Comparison of ENCODE assay signal across 27 cellular contexts in the genomic region with DNA sequence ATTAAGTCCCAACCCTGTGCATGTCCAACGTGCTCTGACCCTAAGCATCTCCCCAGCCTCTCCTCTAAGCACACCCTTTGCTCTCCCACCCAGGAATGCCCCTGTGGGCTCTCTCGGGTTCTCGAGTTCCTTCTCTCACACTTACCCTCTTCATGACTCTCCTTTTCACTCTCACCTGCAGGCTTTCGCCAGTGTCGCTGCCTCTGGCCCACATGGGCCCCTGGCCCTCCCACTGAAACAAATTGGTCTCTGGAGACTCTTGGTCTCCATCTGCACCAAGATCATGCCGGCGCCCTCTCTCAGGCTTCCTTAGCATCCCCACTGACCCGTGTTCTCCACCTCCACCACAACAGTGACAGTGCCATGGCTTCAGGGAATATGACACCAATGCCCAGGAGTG.
"Had no signal": no experiment of that assay in that cellular context is flagged by ENCODE, and none has a peak within 500 bp of the region (broad histone marks: within the 10 kb centered on the region; RNA-seq: fewer than 3 reads in every experiment).

No MANE protein-coding gene starts in this region.

- H3K4me1 ChIP-seq: pancreas, sigmoid colon, stomach, thyroid gland, tibial nerve, upper lobe of left lung, vagina had no signal

- H3K4me1 Mint-ChIP-seq: natural killer cell; stimulated activated effector memory CD8-positive, alpha-beta T cell treated with anti-CD3 and anti-CD28 coated beads, Interleukin-12 subunit alpha, Interleukin-12 subunit beta, amount 100 ng/mL, for 72 hours had no signal

- H3K27ac Mint-ChIP-seq: natural killer cell; progenitor cell of endocrine pancreas; stimulated activated effector memory CD8-positive, alpha-beta T cell treated with anti-CD3 and anti-CD28 coated beads, Interleukin-12 subunit alpha, Interleukin-12 subunit beta, amount 100 ng/mL, for 72 hours had no signal

- ATAC-seq: natural killer cell; pancreas; psoas muscle; right cardiac atrium; right lobe of liver; stimulated activated effector memory CD8-positive, alpha-beta T cell treated with anti-CD3 and anti-CD28 coated beads, Interleukin-12 subunit alpha, Interleukin-12 subunit beta, amount 100 ng/mL, for 72 hours; stimulated activated naive B cell treated with anti-CD40 and anti-IgM and Interleukin-4, amounts not matched to agents 10 μg/mL and 1 μg/mL and 100 μg/mL, for 72 hours had no signal

- H3K9me3 ChIP-seq: pancreas, psoas muscle, right lobe of liver, sigmoid colon, stomach, thoracic aorta, thyroid gland, tibial nerve, upper lobe of left lung, vagina had no signal

- H3K36me3 Mint-ChIP-seq: natural killer cell; neural progenitor cell; stimulated activated effector memory CD8-positive, alpha-beta T cell treated with anti-CD3 and anti-CD28 coated beads, Interleukin-12 subunit alpha, Interleukin-12 subunit beta, amount 100 ng/mL, for 72 hours; stimulated activated naive B cell treated with anti-CD40 and anti-IgM and Interleukin-4, amounts not matched to agents 10 μg/mL and 1 μg/mL and 100 μg/mL, for 72 hours had no signal

- H3K27ac ChIP-seq: neural progenitor cell, pancreas, psoas muscle, right lobe of liver, sigmoid colon, stomach, thoracic aorta, thyroid gland, tibial nerve, upper lobe of left lung, vagina had no signal

- H3K27me3 ChIP-seq: neural progenitor cell, pancreas, right lobe of liver, sigmoid colon, stomach, thyroid gland, tibial nerve, upper lobe of left lung, vagina had no signal

- H3K9me3 Mint-ChIP-seq: natural killer cell; neural progenitor cell; stimulated activated effector memory CD8-positive, alpha-beta T cell treated with anti-CD3 and anti-CD28 coated beads, Interleukin-12 subunit alpha, Interleukin-12 subunit beta, amount 100 ng/mL, for 72 hours; stimulated activated naive B cell treated with anti-CD40 and anti-IgM and Interleukin-4, amounts not matched to agents 10 μg/mL and 1 μg/mL and 100 μg/mL, for 72 hours; stimulated activated naive CD8-positive, alpha-beta T cell treated with anti-CD3 and anti-CD28 coated beads, Interleukin-15, Interleukin-2, amounts not matched to agents 100 ng/mL and 50 ng/mL, for 24 hours had no signal

- H3K9ac ChIP-seq: neural progenitor cell had no signal

- H3K4me2 ChIP-seq: neural progenitor cell had no signal

- H3K4me3 Mint-ChIP-seq: natural killer cell; nephron; neural progenitor cell; stimulated activated effector memory CD8-positive, alpha-beta T cell treated with anti-CD3 and anti-CD28 coated beads, Interleukin-12 subunit alpha, Interleukin-12 subunit beta, amount 100 ng/mL, for 72 hours; stimulated activated naive B cell treated with anti-CD40 and anti-IgM and Interleukin-4, amounts not matched to agents 10 μg/mL and 1 μg/mL and 100 μg/mL, for 72 hours; stimulated activated naive CD8-positive, alpha-beta T cell treated with anti-CD3 and anti-CD28 coated beads, Interleukin-15, Interleukin-2, amounts not matched to agents 100 ng/mL and 50 ng/mL, for 24 hours had no signal

- H3K36me3 ChIP-seq: neural progenitor cell, pancreas, right lobe of liver, sigmoid colon, stomach, thoracic aorta, thyroid gland, tibial nerve, upper lobe of left lung, vagina had no signal

- H3K4me3 ChIP-seq: neural progenitor cell, pancreas, psoas muscle, right lobe of liver, sigmoid colon, stomach, thoracic aorta, thyroid gland, tibial nerve, upper lobe of left lung, vagina had no signal

- DNase-seq: natural killer cell; occipital lobe; pancreas; posterior cingulate gyrus; psoas muscle; right cardiac atrium; right lobe of liver; sigmoid colon; small intestine; stimulated activated CD4-positive, alpha-beta T cell treated with anti-CD3 and anti-CD28 coated beads, Interleukin-15, amount 100 ng/mL, for 24 hours; stimulated activated CD4-positive, alpha-beta T cell treated with anti-CD3 and anti-CD28 coated beads, Interleukin-2, amount 100 ng/mL, for 24 hours; stimulated activated CD4-positive, alpha-beta T cell treated with anti-CD3 and anti-CD28 coated beads, Interleukin-2, amount 100 ng/mL, for 48 hours; stimulated activated CD4-positive, alpha-beta T cell treated with anti-CD3 and anti-CD28 coated beads, Interleukin-4, amount 100 ng/mL, for 24 hours; stimulated activated naive B cell treated with anti-CD40 and anti-IgM and Interleukin-4, amounts not matched to agents 10 μg/mL and 1 μg/mL and 100 μg/mL, for 72 hours; stimulated activated naive CD4-positive, alpha-beta T cell treated with Interleukin-2 at 50 U/mL for 16 hours; stomach; thyroid gland; trophoblast cell; upper lobe of left lung had no signal

- H2AFZ ChIP-seq: neural progenitor cell had no signal
